ENCODE assay signal across 12 cellular contexts in the genomic region with DNA sequence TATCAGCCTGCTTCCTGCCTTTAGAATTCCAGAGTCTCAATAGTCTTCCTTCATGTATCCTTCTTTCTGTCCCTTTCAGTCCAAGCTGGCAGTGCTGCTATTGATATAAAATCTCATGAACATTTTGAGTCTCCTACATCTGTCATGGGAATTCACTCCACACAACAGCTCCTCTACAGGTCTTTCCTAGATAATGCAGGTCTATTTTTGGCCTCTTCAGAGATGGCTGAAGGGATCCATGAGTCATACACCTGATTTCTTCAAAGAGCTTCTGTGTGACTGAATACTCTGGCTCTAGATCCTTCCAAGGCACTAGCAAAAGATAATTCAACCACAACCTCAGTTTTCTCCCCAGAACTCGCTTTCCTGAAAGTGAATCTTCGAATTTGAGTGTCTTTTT.
DNase-seq lines count a peak whose midpoint lies in the region; ATAC-seq and TF ChIP-seq lines count a peak whose summit lies in the region.
"Had no signal": no experiment of that assay in that cellular context is flagged by ENCODE, and none has a peak within 500 bp of the region (broad histone marks: within the 10 kb centered on the region; RNA-seq: fewer than 3 reads in every experiment).

No MANE protein-coding gene starts in this region.

- H3K4me1 ChIP-seq in RWPE2 (ENCODE audit: insufficient read depth, poor library complexity, severe bottlenecking), result no peaks in the 10 kb centered on the region
- H3K4me1 ChIP-seq in foreskin keratinocyte, result no peaks in the 10 kb centered on the region

- H3K9me3 ChIP-seq in RWPE2 (ENCODE audit: severe bottlenecking), result no peaks in the 10 kb centered on the region

- CTCF ChIA-PET in HEK293T (lab: Yijun Ruan, JAX), result no interaction called here

- peak; percentile 76; the same call in 2 of the 3 replicates for ATAC-seq in RWPE2 (ENCODE audit: low read depth)
- peak; percentile 100 for ATAC-seq in foreskin keratinocyte
- ATAC-seq in activated CD4-positive, CD25-positive, alpha-beta regulatory T cell treated with anti-CD3 and anti-CD28 coated beads, Interleukin-2, amount 50 U/mL, for 24 hours, result no peak
- no peak for ATAC-seq in GM19455 (IDR thresholded peaks at IDR 0.05; ENCODE audit: unreplicated experiment)
- no peak for ATAC-seq in GM21515 (IDR thresholded peaks at IDR 0.05; ENCODE audit: unreplicated experiment)

- no peaks in the 10 kb centered on the region for H3K27me3 ChIP-seq in RWPE2 (ENCODE audit: insufficient read depth, poor library complexity, severe bottlenecking)
- no peaks in the 10 kb centered on the region for H3K27me3 ChIP-seq in foreskin keratinocyte

- H3K4me3 ChIP-seq in RWPE2 (ENCODE audit: severe bottlenecking), result no peak overlapping the region

- DNase-seq in A172 (ENCODE audit: low spot score) (peak; percentile 60), HEK293T (ENCODE audit: extremely low spot score) (peak; percentile 10), RWPE2 (ENCODE audit: low spot score) (no peak), foreskin keratinocyte (peak; percentile 47 to 76)
- no peak for DNase-seq in stimulated activated CD4-positive, alpha-beta T cell treated with anti-CD3 and anti-CD28 coated beads, Interleukin-4, amount 100 ng/mL, for 1 hour
- DNase-seq: activated CD4-positive, alpha-beta T cell treated with anti-CD3 and anti-CD28 coated beads, Interleukin-2, amount 50 U/mL, for 1 hour; activated naive CD4-positive, alpha-beta T cell treated with anti-CD3 and anti-CD28 coated beads, Interleukin-2, amount 50 U/mL, for 16 hours; NCI-H2081; Right ventricle myocardium superior had no signal

- TF ChIP-seq CTCF in RWPE2 (IDR thresholded peaks at IDR 0.05; ENCODE audit: poor library complexity, severe bottlenecking) (peak; percentile 43), foreskin keratinocyte (conservative IDR thresholded peaks at IDR 0.05) (peak; percentile 65)

- POLR2A ChIA-PET in HEK293T (lab: Yijun Ruan, JAX), result no interaction called here

- no peaks in the 10 kb centered on the region for H3K36me3 ChIP-seq in RWPE2 (ENCODE audit: low read depth)

- no peak overlapping the region for H3K27ac ChIP-seq in RWPE2 (ENCODE audit: poor library complexity, severe bottlenecking)
- H3K27ac ChIP-seq in foreskin keratinocyte, result no peak overlapping the region

TF ChIP-seq in HEK293T, 16 proteins besides CTCF, POLR2A, EP300 and RAD21:
- TF ChIP-seq ELF4 (IDR thresholded peaks at IDR 0.05), result no peak
- no peak for TF ChIP-seq PKNOX1 (IDR thresholded peaks at IDR 0.05)
- no peak for TF ChIP-seq NFRKB (IDR thresholded peaks at IDR 0.05)
- TF ChIP-seq FOXM1 (IDR thresholded peaks at IDR 0.05; ENCODE audit: borderline replicate concordance), result no peak
- no peak for TF ChIP-seq L3MBTL2 (conservative IDR thresholded peaks at IDR 0.05)
TF ChIP-seq in HEK293T: peak in this region for 0.

Comparison
In these comparisons a context has a peak if more than half of its experiments do, and no peak if none do; other contexts are left out.
1. DNase-seq: peak in A172 (single experiment), HEK293T (single experiment) and foreskin keratinocyte (2 of 2); none in RWPE2 (single experiment) and stimulated activated CD4-positive, alpha-beta T cell treated with anti-CD3 and anti-CD28 coated beads, Interleukin-4, amount 100 ng/mL, for 1 hour (single experiment).
2. ATAC-seq: peak in RWPE2 (single experiment) and foreskin keratinocyte (single experiment); none in activated CD4-positive, CD25-positive, alpha-beta regulatory T cell treated with anti-CD3 and anti-CD28 coated beads, Interleukin-2, amount 50 U/mL, for 24 hours (0 of 2), GM19455 (single experiment) and GM21515 (single experiment).